In genomic region chr5:97363577-97363976, GRCh38 we compare ENCODE assay signal across 26 cellular contexts.
DNase-seq lines count a peak whose midpoint lies in the region; ATAC-seq, FAIRE-seq and TF ChIP-seq lines count a peak whose summit lies in the region.
"Had no signal": no experiment of that assay in that cellular context is flagged by ENCODE, and none has a peak within 500 bp of the region (broad histone marks: within the 10 kb centered on the region; RNA-seq: fewer than 3 reads in every experiment).

No MANE protein-coding gene starts in this region.

- no peak overlapping the region for H3K27ac ChIP-seq in small intestine (ENCODE audit: low read depth in 1 of 2, low read length in 1 of 2)
- H3K27ac ChIP-seq: A549; BLaER1 treated with 17β-estradiol and CSF1 and Interleukin-3, amounts not matched to agents 10 nM and 100 nM; RWPE1 had no signal

- 64 to 70% (median 67%) methylated on average over 3 of the region's 3 CpGs for WGBS in small intestine, 3 donors

- no peaks in the 10 kb centered on the region for H3K27me3 ChIP-seq in small intestine (ENCODE audit: control insufficient read depth in 2 of 2, insufficient read depth in 2 of 2, low read length in 2 of 2)
- H3K27me3 ChIP-seq: BLaER1 treated with 17β-estradiol and CSF1 and Interleukin-3, amounts not matched to agents 10 nM and 100 nM had no signal

- no peaks in the 10 kb centered on the region for H3K4me1 Mint-ChIP-seq in glutamatergic neuron (ENCODE audit: low read depth, unreplicated experiment)

- peaks cover 6% of the 10 kb centered on the region for H3K36me3 Mint-ChIP-seq in glutamatergic neuron (ENCODE audit: unreplicated experiment)

- no peaks in the 10 kb centered on the region for H3K36me3 ChIP-seq in small intestine (ENCODE audit: control insufficient read depth in 2 of 2, insufficient read depth in 2 of 2, low read length in 2 of 2)
- H3K36me3 ChIP-seq: BLaER1 treated with 17β-estradiol and CSF1 and Interleukin-3, amounts not matched to agents 10 nM and 100 nM; HAP-1 had no signal

- H3K27me3 Mint-ChIP-seq in glutamatergic neuron (ENCODE audit: unreplicated experiment) = peaks cover 4% of the 10 kb centered on the region
- H3K27me3 Mint-ChIP-seq: CD4-positive, alpha-beta T cell had no signal

- FAIRE-seq in small intestine (lab: Jason Lieb, UNC) = no peak
- FAIRE-seq: A549, G401.6 had no signal

- no peaks in the 10 kb centered on the region for H3K9me3 Mint-ChIP-seq in glutamatergic neuron (ENCODE audit: unreplicated experiment)
- H3K9me3 Mint-ChIP-seq: HFFc6; T-helper 1 cell treated with Interleukin-12 subunit alpha and Interleukin-12 subunit beta and Interleukin-4 antibody, amounts not matched to agents 30 μg/mL and 1 μg/mL, for 36 hours had no signal

- TF ChIP-seq CTCF in glutamatergic neuron (IDR thresholded peaks at IDR 0.05; ENCODE audit: partially characterized antibody, unreplicated experiment) = no peak

- H3K4me3 Mint-ChIP-seq in glutamatergic neuron (ENCODE audit: unreplicated experiment) = no peak overlapping the region
- H3K4me3 Mint-ChIP-seq: CD4-positive, alpha-beta T cell; HFFc6; T-helper 1 cell treated with Interleukin-12 subunit alpha and Interleukin-12 subunit beta and Interleukin-4 antibody, amounts not matched to agents 30 μg/mL and 1 μg/mL, for 36 hours had no signal

- ATAC-seq in GM18502 (IDR thresholded peaks at IDR 0.05; ENCODE audit: poor library complexity, unreplicated experiment) = peak; percentile 68
- ATAC-seq in HG02884 (IDR thresholded peaks at IDR 0.05; ENCODE audit: unreplicated experiment) = peak; percentile 59
- ATAC-seq: A549 had no signal

- H3K27ac Mint-ChIP-seq in glutamatergic neuron (ENCODE audit: unreplicated experiment) = no peak overlapping the region
- H3K27ac Mint-ChIP-seq: CD4-positive, alpha-beta T cell; HFFc6; T-helper 1 cell treated with Interleukin-12 subunit alpha and Interleukin-12 subunit beta and Interleukin-4 antibody, amounts not matched to agents 30 μg/mL and 1 μg/mL, for 36 hours had no signal

- H3K9me3 ChIP-seq in small intestine (ENCODE audit: control insufficient read depth, low read depth) = peaks cover 1% of the 10 kb centered on the region
- H3K9me3 ChIP-seq: A549, HAP-1 had no signal

- DNase-seq in OCI-M1 (lab: John Stamatoyannopoulos, UW) (peak; percentile 28), small intestine (peak; percentile 2), SW480 (ENCODE audit: low spot score) (no peak), glutamatergic neuron (no peak)
- no peak for DNase-seq in stimulated activated CD8-positive, alpha-beta memory T cell treated with anti-CD3 and anti-CD28 coated beads, Interleukin-4, amount 100 ng/mL, for 48 hours
- DNase-seq: AML-193; CD4-positive, alpha-beta T cell; COR-L47; GOT3; HFFc6; NCI-H1105; NCI-H1436 treated with DMSO at 0.1 percent for 48 hours; NCI-H187 treated with DMSO at 0.1 percent for 48 hours; NCI-H2171 treated with DMSO at 0.1 percent for 48 hours; NCI-H345; NCI-H524; NCI-H774; SHP77 had no signal

- H3K4me1 ChIP-seq in small intestine (ENCODE audit: control insufficient read depth in 2 of 2, insufficient read depth in 1 of 2, low read depth in 1 of 2, low read length in 1 of 2) = no peaks in the 10 kb centered on the region
- H3K4me1 ChIP-seq: A549, HAP-1 had no signal

- no peak overlapping the region for H3K4me3 ChIP-seq in small intestine (ENCODE audit: low read depth in 1 of 2, low read length in 2 of 2)
- H3K4me3 ChIP-seq: A549; BLaER1 treated with 17β-estradiol and CSF1 and Interleukin-3, amounts not matched to agents 10 nM and 100 nM; HAP-1 had no signal

Comparison
In these comparisons a context has a peak if more than half of its experiments do, and no peak if none do; other contexts are left out.
1. DNase-seq: peak in OCI-M1 (single experiment) and small intestine (single experiment); none in SW480 (single experiment), glutamatergic neuron (single experiment) and stimulated activated CD8-positive, alpha-beta memory T cell treated with anti-CD3 and anti-CD28 coated beads, Interleukin-4, amount 100 ng/mL, for 48 hours (single experiment).